In the genomic region with DNA sequence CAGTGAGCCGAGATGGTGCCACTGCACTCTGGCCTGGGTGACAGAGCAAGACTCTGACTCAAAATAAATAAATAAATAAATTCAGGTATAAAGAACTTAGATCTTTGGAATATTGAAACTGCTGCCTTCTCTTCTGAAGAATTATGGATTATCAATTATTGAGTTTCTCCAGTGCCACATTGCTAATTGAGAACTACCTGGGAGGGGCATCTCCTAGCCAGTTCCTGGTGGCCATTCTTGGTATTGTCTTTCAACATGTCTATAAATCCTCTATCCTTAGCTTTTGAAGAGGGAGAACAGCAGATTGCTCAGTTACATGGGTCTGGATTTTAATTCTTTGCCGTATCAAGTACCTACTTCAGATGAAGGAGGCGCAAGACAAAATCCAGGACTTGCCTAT, we compare ENCODE assay signal across 18 cellular contexts. TPM values are rescaled to one million over a fixed set of nuclear protein-coding genes. Genes with fewer than 3 reads are reported as not detected.
DNase-seq lines count a peak whose midpoint lies in the region; FAIRE-seq and TF ChIP-seq lines count a peak whose summit lies in the region.
"Had no signal": no experiment of that assay in that cellular context is flagged by ENCODE, and none has a peak within 500 bp of the region (broad histone marks: within the 10 kb centered on the region; RNA-seq: fewer than 3 reads in every experiment).

No MANE protein-coding gene starts in this region.

- no peak overlapping the region for H3K18ac ChIP-seq in H1 (ENCODE audit: extremely low read depth, low read length)

- H4K5ac ChIP-seq in H1 (ENCODE audit: insufficient read length, low read depth, low read length) = no peak overlapping the region

- no peak overlapping the region for H3K4me2 ChIP-seq in H1 (ENCODE audit: insufficient read depth in 1 of 2, low read depth in 2 of 2, low read length in 2 of 2)

- no peak overlapping the region for H3K27ac Mint-ChIP-seq in CD4-positive, alpha-beta memory T cell
- H3K27ac Mint-ChIP-seq: dendritic cell treated with granulocyte-macrophage colony-stimulating factor and Interleukin-4, amounts not matched to agents 40 ng/mL and 50 ng/mL, for 4 days had no signal

- H3K9me3 ChIP-seq in H1 (ENCODE audit: insufficient read depth in 2 of 2, low read depth in 1 of 2, low read length in 1 of 2) = no peaks in the 10 kb centered on the region
- H3K9me3 ChIP-seq in CD4-positive, alpha-beta memory T cell (ENCODE audit: control insufficient read depth in 1 of 2, low read length in 2 of 2) = no peaks in the 10 kb centered on the region
- H3K9me3 ChIP-seq: suprapubic skin had no signal

- H4K91ac ChIP-seq in H1 (replicated peaks; ENCODE audit: insufficient read length, low read length) = no peak overlapping the region

- H3K4ac ChIP-seq in H1 (replicated peaks; ENCODE audit: insufficient read length, low read depth, low read length) = no peak overlapping the region

- no peaks in the 10 kb centered on the region for H3K4me1 ChIP-seq in H1 (replicated peaks in 1 of 4; ENCODE audit: control insufficient read depth in 3 of 4, insufficient read depth in 4 of 4, low read length in 3 of 4)
- H3K4me1 ChIP-seq in CD4-positive, alpha-beta memory T cell (ENCODE audit: insufficient read depth, low read length) = no peaks in the 10 kb centered on the region
- H3K4me1 ChIP-seq: suprapubic skin had no signal

- no peak overlapping the region for H3K14ac ChIP-seq in H1 (ENCODE audit: insufficient read length)

- H3K27ac ChIP-seq in H1 (ENCODE audit: low read depth, low read length) = no peak overlapping the region
- no peak overlapping the region for H3K27ac ChIP-seq in CD4-positive, alpha-beta memory T cell (ENCODE audit: low read depth, low read length)
- H3K27ac ChIP-seq: suprapubic skin had no signal

- TF ChIP-seq RAD21 in H1 (IDR thresholded peaks at IDR 0.05 in 1 of 2, conservative IDR thresholded peaks at IDR 0.05 in 1 of 2; ENCODE audit: low read depth in 2 of 2, low read length in 2 of 2) = peak in 1 of 2 experiments; percentile 20; a peak in 1 of 4 replicates

- peak; percentile 42 for DNase-seq in NCI-H82 (lab: John Stamatoyannopoulos, UW)
- DNase-seq in NCI-H82 treated with DMSO at 0.1 percent for 48 hours (lab: John Stamatoyannopoulos, UW; ENCODE audit: unreplicated experiment) = no peak
- peak; percentile 76 for DNase-seq in NCI-H524 treated with DMSO at 0.1 percent for 48 hours (lab: John Stamatoyannopoulos, UW)
- no peak for DNase-seq in H1 (ENCODE audit: low read depth in 1 of 2, low spot score in 2 of 2)
- DNase-seq in retinal pigment epithelial cell (ENCODE audit: low read depth) = no peak
- DNase-seq in GM03348 (ENCODE audit: low spot score) = no peak
- no peak for DNase-seq in CD4-positive, alpha-beta memory T cell
- DNase-seq in NCI-H1694 (lab: John Stamatoyannopoulos, UW) = no peak
- DNase-seq: activated CD8-positive, alpha-beta memory T cell treated with anti-CD3 and anti-CD28 coated beads for 24 hours; aorta; GOT3; NCI-H1436 treated with DMSO at 0.1 percent for 48 hours; NCI-H446 treated with DMSO at 0.1 percent for 48 hours had no signal

- H2BK12ac ChIP-seq in H1 (ENCODE audit: low read depth, low read length) = no peak overlapping the region

- H3K36me3 Mint-ChIP-seq in CD4-positive, alpha-beta memory T cell = peaks cover 62 to 66% of the 10 kb centered on the region in 2 donors

- H3K4me3 Mint-ChIP-seq in CD4-positive, alpha-beta memory T cell = no peak overlapping the region
- H3K4me3 Mint-ChIP-seq: dendritic cell treated with granulocyte-macrophage colony-stimulating factor and Interleukin-4, amounts not matched to agents 40 ng/mL and 50 ng/mL, for 4 days had no signal

- no peaks in the 10 kb centered on the region for H3K79me1 ChIP-seq in H1 (ENCODE audit: low read depth, low read length)

- no peak for TF ChIP-seq EP300 in H1 (IDR thresholded peaks at IDR 0.05; ENCODE audit: borderline replicate concordance in 1 of 2, low read depth in 2 of 2, low read length in 2 of 2)

- no peak for FAIRE-seq in H1 (lab: Jason Lieb, UNC)
- FAIRE-seq: A204.1 had no signal

- H3K27me3 ChIP-seq in H1 (replicated peaks in 1 of 4; ENCODE audit: control insufficient read depth in 3 of 4, extremely low read depth in 1 of 4, insufficient read depth in 3 of 4, low read length in 3 of 4) = no peaks in the 10 kb centered on the region
- no peaks in the 10 kb centered on the region for H3K27me3 ChIP-seq in CD4-positive, alpha-beta memory T cell (ENCODE audit: insufficient read depth, low read length)
- H3K27me3 ChIP-seq: suprapubic skin had no signal

- H2BK20ac ChIP-seq in H1 (ENCODE audit: low read length) = no peak overlapping the region

- H2AK5ac ChIP-seq in H1 (ENCODE audit: low read depth, low read length) = no peak overlapping the region

- H3K36me3 ChIP-seq in H1 (ENCODE audit: control insufficient read depth in 2 of 4, insufficient read depth in 4 of 4, low read length in 3 of 4) = no peaks in the 10 kb centered on the region; a peak in 1 of 8 replicates
- H3K36me3 ChIP-seq in CD4-positive, alpha-beta memory T cell (ENCODE audit: insufficient read depth, low read length) = peaks cover 32% of the 10 kb centered on the region

- no peak for TF ChIP-seq POLR2A in H1 (IDR thresholded peaks at IDR 0.05; ENCODE audit: control extremely low read depth in 1 of 2, low read depth in 2 of 2, low read length in 2 of 2)

- CTCF ChIA-PET in H1 (lab: Charles Lee; ENCODE audit: partially characterized antibody) = interaction anchor here (0.6 to 88.5 kb wide), 11 partner anchors 5 to 188 kb away, joined by 3 to 2590 read pairs (median 3); a partner anchor contains a TSS
- CTCF ChIA-PET in CD4-positive, alpha-beta memory T cell (lab: Charles Lee; ENCODE audit: partially characterized antibody) = interaction anchor here (1.0 to 1.9 kb wide), 3 partner anchors 15 to 25 kb away, joined by 3 to 6 read pairs (median 3); no protein-coding TSS in a partner anchor

- no peak overlapping the region for H3K23ac ChIP-seq in H1 (ENCODE audit: insufficient read length)

- no peaks in the 10 kb centered on the region for H3K23me2 ChIP-seq in H1 (ENCODE audit: low read depth, low read length)

- intact Hi-C loops in CD4-positive, alpha-beta memory T cell (cut with micrococcal nuclease) = no loop called here

- no peaks in the 10 kb centered on the region for H3K9me3 Mint-ChIP-seq in CD4-positive, alpha-beta memory T cell
- H3K9me3 Mint-ChIP-seq: dendritic cell treated with granulocyte-macrophage colony-stimulating factor and Interleukin-4, amounts not matched to agents 40 ng/mL and 50 ng/mL, for 4 days had no signal

- POLR2A ChIA-PET in H1 (lab: Charles Lee; ENCODE audit: partially characterized antibody) = no interaction called here
- POLR2A ChIA-PET in CD4-positive, alpha-beta memory T cell (lab: Charles Lee; ENCODE audit: partially characterized antibody) = no interaction called here

- no peak overlapping the region for H2BK120ac ChIP-seq in H1 (replicated peaks; ENCODE audit: low read depth, low read length)

- H3K4me3 ChIP-seq in H1 (ENCODE audit: extremely low read depth in 1 of 4, insufficient read depth in 2 of 4, low read depth in 3 of 4, low read length in 4 of 4) (no peak overlapping the region), retinal pigment epithelial cell (ENCODE audit: low read length) (no peak overlapping the region)
- no peak overlapping the region for H3K4me3 ChIP-seq in CD4-positive, alpha-beta memory T cell (ENCODE audit: low read length in 2 of 2)
- H3K4me3 ChIP-seq: suprapubic skin had no signal

- H4K8ac ChIP-seq in H1 (ENCODE audit: extremely low read depth, insufficient read depth, low read length) = no peak overlapping the region

- H4K20me1 ChIP-seq in H1 (replicated peaks in 1 of 2; ENCODE audit: control insufficient read depth in 1 of 2, insufficient read depth in 2 of 2, low read length in 2 of 2) = no peaks in the 10 kb centered on the region

- no peak overlapping the region for H3K56ac ChIP-seq in H1 (replicated peaks; ENCODE audit: insufficient read length, low read depth, low read length)

- H2BK5ac ChIP-seq in H1 (ENCODE audit: low read depth, low read length) = no peak overlapping the region

- WGBS in H1 (ENCODE audit: extremely low coverage in 1 of 2, insufficient coverage in 1 of 2, insufficient read length in 1 of 2, insufficient replicate concordance in 2 of 2, low coverage in 1 of 2, low lambda C conversion rate in 2 of 2, missing lambda C conversion rate in 1 of 2), 2 experiments = 100% methylated on average over 3 of the region's 3 CpGs; no CpG with 5 or more reads in 1 of the 2 experiments

- no peaks in the 10 kb centered on the region for H3K79me2 ChIP-seq in H1 (ENCODE audit: control insufficient read depth in 1 of 2, insufficient read depth in 2 of 2, low read length in 2 of 2)

- TF ChIP-seq CTCF in H1 (IDR thresholded peaks at IDR 0.05; ENCODE audit: control extremely low read depth in 1 of 3, insufficient read depth in 1 of 3, low read depth in 1 of 3, low read length in 3 of 3) (peak in 2 of 3 experiments; percentile 15 to 36; a peak in 2 of 4 replicates), retinal pigment epithelial cell (conservative IDR thresholded peaks at IDR 0.05; ENCODE audit: low read depth, low read length) (peak; percentile 29)

- H2BK15ac ChIP-seq in H1 (ENCODE audit: low read length) = no peak overlapping the region

- no peaks in the 10 kb centered on the region for H3K27me3 Mint-ChIP-seq in CD4-positive, alpha-beta memory T cell
- H3K27me3 Mint-ChIP-seq: dendritic cell treated with granulocyte-macrophage colony-stimulating factor and Interleukin-4, amounts not matched to agents 40 ng/mL and 50 ng/mL, for 4 days had no signal

- H3K4me1 Mint-ChIP-seq in CD4-positive, alpha-beta memory T cell = peaks cover 0 to 5% (median 3%) of the 10 kb centered on the region in 4 donors

- no peak overlapping the region for H2AFZ ChIP-seq in H1 (ENCODE audit: low read length)

- H3K9ac ChIP-seq in H1 (replicated peaks in 1 of 4; ENCODE audit: extremely low read depth in 1 of 4, low read depth in 3 of 4, low read length in 3 of 4) = no peak overlapping the region

RNA-seq across cellular contexts. Expression of a gene that starts 29.2 kb away (rescaled TPM):
- total RNA-seq in H1 (2021; fragmentation: NEBNext Ultra II Directional; extraction: Animal tissue kit (Norgen Biotek cat#: 25700)) = 27.7 and 31.8 TPM in 2 replicates
- polyA plus RNA-seq in H1 (2011; rRNA removed) = 9.5 and 12.1 TPM in 2 replicates
- polyA plus RNA-seq in H1 (2011; cell fraction: cytosol; rRNA removed) = 15.2 TPM
- 25.9 TPM for polyA plus RNA-seq in H1 (2011; cell fraction: nucleus; rRNA removed)
- 21.1 to 45.2 TPM (median 25.7 TPM) in 4 replicates for polyA plus RNA-seq in H1 (2012, experiment 1 of 2)
- 1.4 TPM for polyA plus RNA-seq in H1 (2012, experiment 2 of 2)
- 16.6 TPM for polyA plus RNA-seq in H1 (2013, experiment 1 of 2)
- polyA plus RNA-seq in H1 (2013, experiment 2 of 2) = 16.6 TPM
- polyA minus RNA-seq in H1 (2011; rRNA and poly(A)+ RNA removed) = 50.5 and 67.3 TPM in 2 replicates
- polyA minus RNA-seq in H1 (2011; cell fraction: cytosol; rRNA and poly(A)+ RNA removed) = 18.8 TPM
- 23.1 TPM for polyA minus RNA-seq in H1 (2011; cell fraction: nucleus; rRNA and poly(A)+ RNA removed)
- total RNA-seq in CD4-positive, alpha-beta memory T cell = 100 to 1,000 TPM; 107 to 118 TPM
- polyA plus RNA-seq in CD4-positive, alpha-beta memory T cell = 100 to 1,000 TPM; 169 to 196 TPM

RNA-seq across cellular contexts. Expression of a gene that starts 32.6 kb away (rescaled TPM):
- total RNA-seq in H1 (2021; fragmentation: NEBNext Ultra II Directional; extraction: Animal tissue kit (Norgen Biotek cat#: 25700)) = 117 and 129 TPM in 2 replicates
- 629 and 1,042 TPM in 2 replicates for polyA plus RNA-seq in H1 (2011; rRNA removed)
- polyA plus RNA-seq in H1 (2011; cell fraction: cytosol; rRNA removed) = 426 TPM
- 307 TPM for polyA plus RNA-seq in H1 (2011; cell fraction: nucleus; rRNA removed)
- 227 to 317 TPM (median 267 TPM) in 4 replicates for polyA plus RNA-seq in H1 (2012, experiment 1 of 2)
- polyA plus RNA-seq in H1 (2012, experiment 2 of 2) = 355 TPM
- polyA plus RNA-seq in H1 (2013, experiment 1 of 2) = 278 TPM
- polyA plus RNA-seq in H1 (2013, experiment 2 of 2) = 273 TPM
- 73.1 and 99.2 TPM in 2 replicates for polyA minus RNA-seq in H1 (2011; rRNA and poly(A)+ RNA removed)
- 28.3 TPM for polyA minus RNA-seq in H1 (2011; cell fraction: cytosol; rRNA and poly(A)+ RNA removed)
- polyA minus RNA-seq in H1 (2011; cell fraction: nucleus; rRNA and poly(A)+ RNA removed) = 62.3 TPM
- total RNA-seq in CD4-positive, alpha-beta memory T cell = 10 to 100 TPM; 28.6 to 30.6 TPM
- polyA plus RNA-seq in CD4-positive, alpha-beta memory T cell = 100 to 1,000 TPM; 137 to 173 TPM

RNA-seq across cellular contexts. Expression of a gene that starts 43.0 kb away (rescaled TPM):
- 2.6 and 2.7 TPM in 2 replicates for total RNA-seq in H1 (2021; fragmentation: NEBNext Ultra II Directional; extraction: Animal tissue kit (Norgen Biotek cat#: 25700))
- 4.3 and 5.0 TPM in 2 replicates for polyA plus RNA-seq in H1 (2011; rRNA removed)
- polyA plus RNA-seq in H1 (2011; cell fraction: cytosol; rRNA removed) = 7.3 TPM
- polyA plus RNA-seq in H1 (2011; cell fraction: nucleus; rRNA removed) = 11.8 TPM
- polyA plus RNA-seq in H1 (2012, experiment 1 of 2) = 2.3 to 4.3 TPM (median 3.5 TPM) in 4 replicates
- 0.58 TPM for polyA plus RNA-seq in H1 (2012, experiment 2 of 2)
- 2.8 TPM for polyA plus RNA-seq in H1 (2013, experiment 1 of 2)
- 1.8 TPM for polyA plus RNA-seq in H1 (2013, experiment 2 of 2)
- polyA minus RNA-seq in H1 (2011; rRNA and poly(A)+ RNA removed) = 4.7 and 5.0 TPM in 2 replicates
- polyA minus RNA-seq in H1 (2011; cell fraction: cytosol; rRNA and poly(A)+ RNA removed) = 1.9 TPM
- polyA minus RNA-seq in H1 (2011; cell fraction: nucleus; rRNA and poly(A)+ RNA removed) = 7.1 TPM
- total RNA-seq in CD4-positive, alpha-beta memory T cell = not detected
- not detected for polyA plus RNA-seq in CD4-positive, alpha-beta memory T cell
- total RNA-seq: left lobe of liver, pulmonary artery endothelial cell, suprapubic skin had no signal

RNA-seq across cellular contexts. Expression of a gene that starts 48.2 kb away (rescaled TPM):
- 75.3 and 75.9 TPM in 2 replicates for total RNA-seq in H1 (2021; fragmentation: NEBNext Ultra II Directional; extraction: Animal tissue kit (Norgen Biotek cat#: 25700))
- 73.4 and 76.4 TPM in 2 replicates for polyA plus RNA-seq in H1 (2011; rRNA removed)
- polyA plus RNA-seq in H1 (2011; cell fraction: cytosol; rRNA removed) = 82.1 TPM
- polyA plus RNA-seq in H1 (2011; cell fraction: nucleus; rRNA removed) = 74.8 TPM
- 58.5 to 64.1 TPM (median 60.6 TPM) in 4 replicates for polyA plus RNA-seq in H1 (2012, experiment 1 of 2)
- polyA plus RNA-seq in H1 (2012, experiment 2 of 2) = 68.7 TPM
- polyA plus RNA-seq in H1 (2013, experiment 1 of 2) = 49.0 TPM
- polyA plus RNA-seq in H1 (2013, experiment 2 of 2) = 48.4 TPM
- polyA minus RNA-seq in H1 (2011; rRNA and poly(A)+ RNA removed) = 94.4 and 101 TPM in 2 replicates
- polyA minus RNA-seq in H1 (2011; cell fraction: cytosol; rRNA and poly(A)+ RNA removed) = 47.7 TPM
- polyA minus RNA-seq in H1 (2011; cell fraction: nucleus; rRNA and poly(A)+ RNA removed) = 63.5 TPM
- total RNA-seq in CD4-positive, alpha-beta memory T cell = 100 to 1,000 TPM in 1 of 2 experiments, 10 to 100 TPM in 1; 98.4 to 105 TPM
- polyA plus RNA-seq in CD4-positive, alpha-beta memory T cell = 10 to 100 TPM; 69.8 to 76.7 TPM

Comparison
In these comparisons a context has a peak if more than half of its experiments do, and no peak if none do; other contexts are left out.
1. DNase-seq: peak in NCI-H82 (single experiment) and NCI-H524 treated with DMSO at 0.1 percent for 48 hours (single experiment); none in NCI-H82 treated with DMSO at 0.1 percent for 48 hours (single experiment), H1 (0 of 2), retinal pigment epithelial cell (single experiment), GM03348 (single experiment), CD4-positive, alpha-beta memory T cell (0 of 5) and NCI-H1694 (single experiment).